ENCODE assay signal across 8 cellular contexts in the genomic region with DNA sequence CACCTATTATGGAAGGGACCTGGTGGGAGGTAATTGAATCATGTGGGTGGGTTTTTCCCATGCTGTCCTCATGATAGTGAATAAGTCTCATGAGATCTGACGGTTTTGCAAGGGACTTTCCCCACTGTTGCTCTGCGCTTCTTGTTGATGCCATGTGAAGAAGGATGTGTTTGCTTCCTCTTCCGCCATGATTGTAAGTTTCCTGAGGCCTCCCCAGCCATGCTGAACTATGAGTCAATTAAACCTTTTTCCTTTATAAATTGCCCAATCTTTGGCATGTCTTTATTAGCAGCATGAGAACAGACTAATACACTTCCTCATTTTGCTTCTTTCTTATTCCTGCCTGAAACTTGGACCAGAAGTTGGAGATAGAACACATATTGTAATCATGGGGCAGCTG.
DNase-seq lines count a peak whose midpoint lies in the region; ATAC-seq and TF ChIP-seq lines count a peak whose summit lies in the region.
"Not testable (repeated sequence)": the region's sequence is repeated elsewhere in the genome, so short reads cannot be mapped to it uniquely, and the experiment has no call there.

No MANE protein-coding gene starts in this region.

- H3K9me3 Mint-ChIP-seq in memory B cell; stimulated activated memory B cell treated with anti-CD40 and anti-IgM and Interleukin-4, amounts not matched to agents 10 μg/mL and 1 μg/mL and 100 μg/mL, for 72 hours: not testable (repeated sequence)

- not testable (repeated sequence) for H3K27ac Mint-ChIP-seq in memory B cell; stimulated activated memory B cell treated with anti-CD40 and anti-IgM and Interleukin-4, amounts not matched to agents 10 μg/mL and 1 μg/mL and 100 μg/mL, for 72 hours

- peak overlapping the region; percentile 56; the same call in 1 of the 2 replicates for H2AFZ ChIP-seq in OCI-LY3 (ENCODE audit: low read depth, low read length)

- not testable (repeated sequence) for H3K27me3 Mint-ChIP-seq in memory B cell; stimulated activated memory B cell treated with anti-CD40 and anti-IgM and Interleukin-4, amounts not matched to agents 10 μg/mL and 1 μg/mL and 100 μg/mL, for 72 hours

- H3K9me3 ChIP-seq in OCI-LY3 (ENCODE audit: insufficient read depth, low read length): not testable (repeated sequence)

- peak overlapping the region; percentile 14; the same call in 1 of the 2 replicates for H3K4me2 ChIP-seq in OCI-LY3 (ENCODE audit: low read length)

- H3K27me3 ChIP-seq in OCI-LY3 (ENCODE audit: low read depth, low read length); brain microvascular endothelial cell (replicated peaks): not testable (repeated sequence)

- H3K9ac ChIP-seq in OCI-LY3 (ENCODE audit: low read length): not testable (repeated sequence)

- ATAC-seq in GM18909 (IDR thresholded peaks at IDR 0.05; ENCODE audit: poor library complexity, unreplicated experiment): peak; percentile 62
- peak; percentile 48 for ATAC-seq in HG03342 (IDR thresholded peaks at IDR 0.05; ENCODE audit: unreplicated experiment)
- ATAC-seq in memory B cell (ENCODE audit: low read depth): peak; percentile 60
- ATAC-seq in stimulated activated memory B cell treated with anti-CD40 and anti-IgM and Interleukin-4, amounts not matched to agents 10 μg/mL and 1 μg/mL and 100 μg/mL, for 72 hours: peak; percentile 24

- peaks cover 27% of the 10 kb centered on the region for H3K4me1 ChIP-seq in OCI-LY3 (ENCODE audit: low read length)

- DNase-seq in Caki2 (ENCODE audit: low read depth) (peak; percentile 68), brain microvascular endothelial cell (peak; percentile 59)
- not testable (repeated sequence) for DNase-seq in epithelial cell of prostate (ENCODE audit: low read depth, low spot score); memory B cell (ENCODE audit: low spot score in 2 of 2)

- not testable (repeated sequence) for H3K79me2 ChIP-seq in OCI-LY3 (ENCODE audit: low read length)

- TF ChIP-seq CTCF in OCI-LY3 (IDR thresholded peaks at IDR 0.05; ENCODE audit: low read depth, low read length); brain microvascular endothelial cell (IDR thresholded peaks at IDR 0.05; ENCODE audit: low read depth, low read length, missing control alignments): not testable (repeated sequence)

- not testable (repeated sequence) for H3K36me3 Mint-ChIP-seq in memory B cell; stimulated activated memory B cell treated with anti-CD40 and anti-IgM and Interleukin-4, amounts not matched to agents 10 μg/mL and 1 μg/mL and 100 μg/mL, for 72 hours

- not testable (repeated sequence) for H4K20me1 ChIP-seq in OCI-LY3 (ENCODE audit: insufficient read depth, low read length)

- H3K27ac ChIP-seq in OCI-LY3 (ENCODE audit: low read length): peak overlapping the region; percentile 30; the same call in 1 of the 2 replicates
- peak overlapping the region; percentile 85 for H3K27ac ChIP-seq in brain microvascular endothelial cell
- H3K27ac ChIP-seq in epithelial cell of prostate: peak overlapping the region; percentile 42

- H3K4me3 Mint-ChIP-seq in memory B cell; stimulated activated memory B cell treated with anti-CD40 and anti-IgM and Interleukin-4, amounts not matched to agents 10 μg/mL and 1 μg/mL and 100 μg/mL, for 72 hours: not testable (repeated sequence)

- H3K4me1 Mint-ChIP-seq in memory B cell; stimulated activated memory B cell treated with anti-CD40 and anti-IgM and Interleukin-4, amounts not matched to agents 10 μg/mL and 1 μg/mL and 100 μg/mL, for 72 hours: not testable (repeated sequence)

- H3K36me3 ChIP-seq in OCI-LY3 (replicated peaks; ENCODE audit: low read depth, low read length): peaks cover 17% of the 10 kb centered on the region
- not testable (repeated sequence) for H3K36me3 ChIP-seq in brain microvascular endothelial cell (replicated peaks)

- peak overlapping the region; percentile 12; the same call in 1 of the 2 replicates for H3K4me3 ChIP-seq in OCI-LY3 (ENCODE audit: low read length)
- H3K4me3 ChIP-seq in brain microvascular endothelial cell (ENCODE audit: low read depth, low read length): not testable (repeated sequence)

- in situ Hi-C loops in Caki2 (cut with HindIII; ENCODE audit: low pct_unique_long_range_greater_than_20kb, low sequenced_read_pairs); brain microvascular endothelial cell (cut with HindIII; ENCODE audit: low pct_ligation_motif_present, low sequenced_read_pairs): not testable (repeated sequence)

Comparison
In these comparisons a context has a peak if more than half of its experiments do, and no peak if none do; other contexts are left out.
1. H3K27ac ChIP-seq: peak in every context shown above with its lines; median percentile 85 in brain microvascular endothelial cell; 42 in epithelial cell of prostate; 30 in OCI-LY3.